In the genomic region with DNA sequence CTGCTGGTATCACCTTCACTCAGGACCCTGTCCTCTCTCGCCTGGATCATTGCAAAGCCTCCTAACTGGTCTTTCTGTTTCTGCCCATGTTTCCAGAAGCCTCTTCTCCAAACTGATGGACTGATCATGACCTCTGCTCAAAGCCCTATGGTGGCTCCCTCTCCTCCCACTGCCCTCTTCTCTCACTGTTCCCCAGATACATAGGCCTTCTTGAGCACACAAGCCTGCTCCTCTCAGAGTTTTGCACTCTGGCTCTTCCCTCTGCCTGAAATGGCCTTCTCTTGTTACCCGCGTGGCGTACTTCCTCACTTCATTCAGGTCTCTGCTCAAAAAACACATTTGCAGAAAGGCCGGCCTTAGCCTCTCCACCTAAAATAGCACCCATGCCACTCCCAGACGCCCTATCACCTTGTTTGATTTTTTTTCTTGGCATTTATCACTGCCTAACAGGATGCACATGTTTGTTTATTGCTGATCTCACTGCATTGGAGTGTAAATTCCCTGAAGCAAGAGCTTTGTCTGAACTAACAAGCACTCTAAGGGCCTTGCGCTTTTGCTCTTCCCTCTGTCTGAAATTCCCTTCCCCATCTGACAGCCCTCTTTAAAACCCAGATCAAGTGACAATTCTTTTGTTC, we compare ENCODE assay signal across 9 cellular contexts. TPM values are rescaled to one million over a fixed set of nuclear protein-coding genes. Genes with fewer than 3 reads are reported as not detected.
DNase-seq lines count a peak whose midpoint lies in the region; ATAC-seq and TF ChIP-seq lines count a peak whose summit lies in the region.
"Had no signal": no experiment of that assay in that cellular context is flagged by ENCODE, and none has a peak within 500 bp of the region (broad histone marks: within the 10 kb centered on the region; RNA-seq: fewer than 3 reads in every experiment).

No MANE protein-coding gene starts in this region.

- peaks cover 24% of the 10 kb centered on the region for H3K4me1 Mint-ChIP-seq in T-helper 1 cell treated with Interleukin-12 subunit alpha and Interleukin-12 subunit beta and Interleukin-4 antibody, amounts not matched to agents 30 μg/mL and 1 μg/mL, for 36 hours (ENCODE audit: low read depth)
- peaks cover 24% of the 10 kb centered on the region for H3K4me1 Mint-ChIP-seq in progenitor cell of endocrine pancreas (ENCODE audit: low read depth)

- H3K4me3 ChIP-seq in Panc1 (ENCODE audit: low read depth in 2 of 2, low read length in 2 of 2) = 0 out of 4 replicates have a peak overlapping the region, but pooled peaks of 1 of the 2 experiments have one; percentile 3
- no peak overlapping the region for H3K4me3 ChIP-seq in epithelial cell of esophagus (ENCODE audit: low read length)
- no peak overlapping the region for H3K4me3 ChIP-seq in sigmoid colon

- H3K9me3 ChIP-seq in Panc1 (ENCODE audit: control insufficient read depth, insufficient read depth, low read depth, low read length) (no peaks in the 10 kb centered on the region), sigmoid colon (no peaks in the 10 kb centered on the region)

- POLR2A ChIA-PET in Panc1 (lab: Charles Lee) = no interaction called here

- peaks cover 26% of the 10 kb centered on the region for H3K4me1 ChIP-seq in Panc1 (ENCODE audit: control insufficient read depth, insufficient read depth, low read length)
- peaks cover 0 to 27% (median 18%) of the 10 kb centered on the region in 4 donors for H3K4me1 ChIP-seq in sigmoid colon

- TF ChIP-seq CTCF in Panc1 (IDR thresholded peaks at IDR 0.05) (no peak), epithelial cell of esophagus (IDR thresholded peaks at IDR 0.05; ENCODE audit: insufficient read depth, low read depth, low read length, missing control alignments) (no peak), progenitor cell of endocrine pancreas (IDR thresholded peaks at IDR 0.05; ENCODE audit: unreplicated experiment) (no peak), sigmoid colon (IDR thresholded peaks at IDR 0.05) (no peak)

- H3K27ac ChIP-seq in Panc1 (ENCODE audit: low read length) = peak overlapping the region; percentile 59
- H3K27ac ChIP-seq in sigmoid colon = no peak overlapping the region

- H3K36me3 ChIP-seq in Panc1 (ENCODE audit: control insufficient read depth, insufficient read depth, low read length) (no peaks in the 10 kb centered on the region), sigmoid colon (no peaks in the 10 kb centered on the region)

- no peak for DNase-seq in T-helper 1 cell
- peak; percentile 92 for DNase-seq in Panc1 (ENCODE audit: low read depth, low spot score)
- DNase-seq in epithelial cell of esophagus (ENCODE audit: low read depth) = peak; percentile 93
- no peak for DNase-seq in progenitor cell of endocrine pancreas (ENCODE audit: low spot score, unreplicated experiment)
- DNase-seq in NOMO-1 treated with DMSO at 0.1 percent for 48 hours (lab: John Stamatoyannopoulos, UW; ENCODE audit: unreplicated experiment) = no peak
- DNase-seq in sigmoid colon = no peak
- DNase-seq: NK-92 treated with Interleukin-12 subunit alpha and Interleukin-12 subunit beta, amount 100 ng/mL, for 24 hours had no signal

- WGBS in sigmoid colon, 2 donors = 63 to 81% methylated on average over 7 of the region's 7 CpGs

- H3K27me3 ChIP-seq in Panc1 (ENCODE audit: control insufficient read depth, insufficient read depth, low read length) (no peaks in the 10 kb centered on the region), sigmoid colon (no peaks in the 10 kb centered on the region)

- intact Hi-C loops in Panc1 (cut with micrococcal nuclease; ENCODE audit: unreplicated experiment) (no loop called here), sigmoid colon (cut with DNase I) (no loop called here)

- peaks cover 4% of the 10 kb centered on the region for H3K27me3 Mint-ChIP-seq in T-helper 1 cell treated with Interleukin-12 subunit alpha and Interleukin-12 subunit beta and Interleukin-4 antibody, amounts not matched to agents 30 μg/mL and 1 μg/mL, for 36 hours (ENCODE audit: low read depth)
- no peaks in the 10 kb centered on the region for H3K27me3 Mint-ChIP-seq in progenitor cell of endocrine pancreas

- peaks cover 11% of the 10 kb centered on the region for H3K36me3 Mint-ChIP-seq in T-helper 1 cell treated with Interleukin-12 subunit alpha and Interleukin-12 subunit beta and Interleukin-4 antibody, amounts not matched to agents 30 μg/mL and 1 μg/mL, for 36 hours (ENCODE audit: low read depth)
- peaks cover 4% of the 10 kb centered on the region for H3K36me3 Mint-ChIP-seq in progenitor cell of endocrine pancreas (ENCODE audit: insufficient read depth)

- no peak overlapping the region for H3K27ac Mint-ChIP-seq in T-helper 1 cell treated with Interleukin-12 subunit alpha and Interleukin-12 subunit beta and Interleukin-4 antibody, amounts not matched to agents 30 μg/mL and 1 μg/mL, for 36 hours
- H3K27ac Mint-ChIP-seq in progenitor cell of endocrine pancreas = peak overlapping the region; percentile 4

- ATAC-seq in Panc1 = peak; percentile 76
- ATAC-seq in esophagus mucosa = no peak

- TF ChIP-seq EP300 in sigmoid colon (IDR thresholded peaks at IDR 0.05) = no peak

- CTCF ChIA-PET in Panc1 (lab: Charles Lee) = no interaction called here

- BruUV-seq in Panc1 (replicated peaks; lab: Mats Ljungman, UMichigan) = no TSS peak

- no peak for TF ChIP-seq POLR2A in sigmoid colon (IDR thresholded peaks at IDR 0.05)

- in situ Hi-C loops in Panc1 (cut with HindIII; ENCODE audit: low pct_unique_long_range_greater_than_20kb, low sequenced_read_pairs) = no loop called here

- peak overlapping the region; percentile 85 for H3K4me3 Mint-ChIP-seq in T-helper 1 cell treated with Interleukin-12 subunit alpha and Interleukin-12 subunit beta and Interleukin-4 antibody, amounts not matched to agents 30 μg/mL and 1 μg/mL, for 36 hours
- H3K4me3 Mint-ChIP-seq in progenitor cell of endocrine pancreas (ENCODE audit: low read depth) = peak overlapping the region; percentile 40

- no peaks in the 10 kb centered on the region for H3K9me3 Mint-ChIP-seq in T-helper 1 cell treated with Interleukin-12 subunit alpha and Interleukin-12 subunit beta and Interleukin-4 antibody, amounts not matched to agents 30 μg/mL and 1 μg/mL, for 36 hours
- H3K9me3 Mint-ChIP-seq in progenitor cell of endocrine pancreas (ENCODE audit: low read depth) = peaks cover 5% of the 10 kb centered on the region

RNA-seq across cellular contexts. Expression of gene ETFA, which starts 1.4 kb away (rescaled TPM):
- total RNA-seq in Panc1 (2021; ENCODE audit: unreplicated experiment) (159 TPM), progenitor cell of endocrine pancreas (105 and 107 TPM in 2 replicates), esophagus mucosa (79.8 TPM), sigmoid colon (100 to 1,000 TPM in 1 of 4 donors, 10 to 100 TPM in 3; 58.4 to 102 (median 82.0) TPM)
- polyA plus RNA-seq in Panc1 (2012; ENCODE audit: insufficient read length) = 146 TPM
- polyA plus RNA-seq in sigmoid colon = 100 to 1,000 TPM; 191 to 476 (median 258) TPM

RNA-seq across cellular contexts. Expression of gene ISL2, which starts 23.9 kb away (rescaled TPM):
- total RNA-seq in Panc1 (2021; ENCODE audit: unreplicated experiment) = 0.51 TPM
- 1.2 TPM for polyA plus RNA-seq in Panc1 (2012; ENCODE audit: insufficient read length)
- 0.36 and 0.38 TPM in 2 replicates for total RNA-seq in progenitor cell of endocrine pancreas
- total RNA-seq in esophagus mucosa = not detected
- 1 to 10 TPM; 2.2 to 6.4 (median 2.8) TPM for total RNA-seq in sigmoid colon
- polyA plus RNA-seq in sigmoid colon = 1 to 10 TPM in 1 of 3 donors, under 1 TPM in 1, not detected in 1; 0.52 to 2.4 TPM

Comparison
In these comparisons a context has a peak if more than half of its experiments do, and no peak if none do; other contexts are left out.
1. DNase-seq: peak in Panc1 (single experiment) and epithelial cell of esophagus (single experiment); none in T-helper 1 cell (0 of 5), progenitor cell of endocrine pancreas (single experiment), NOMO-1 treated with DMSO at 0.1 percent for 48 hours (single experiment) and sigmoid colon (single experiment).